ENCODE assay signal across 8 cellular contexts in the genomic region with DNA sequence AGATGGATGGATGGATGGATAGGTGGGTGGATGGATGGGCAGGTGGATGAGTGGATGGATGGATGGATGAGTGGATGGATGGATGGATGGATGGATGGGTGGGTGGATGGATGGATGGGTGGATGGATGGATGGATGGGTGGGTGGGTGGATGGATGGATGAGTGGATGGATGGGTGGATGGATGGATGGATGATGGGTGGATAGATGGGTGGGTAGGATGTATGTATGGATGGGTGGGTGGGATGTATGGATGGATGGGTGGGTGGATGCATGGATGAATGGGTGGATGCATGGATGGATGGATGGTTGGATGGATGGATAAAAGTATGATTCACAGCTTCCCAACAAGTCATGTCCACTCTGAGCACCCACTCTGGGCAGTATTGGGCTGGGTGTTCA. TPM values are rescaled to one million over a fixed set of nuclear protein-coding genes. Genes with fewer than 3 reads are reported as not detected.
"Had no signal": no experiment of that assay in that cellular context is flagged by ENCODE, and none has a peak within 500 bp of the region (broad histone marks: within the 10 kb centered on the region; RNA-seq: fewer than 3 reads in every experiment).

No MANE protein-coding gene starts in this region.

RNA-seq across cellular contexts. Expression of a gene that starts 5.2 kb away (rescaled TPM):
- total RNA-seq: activated B cell treated with CpG ODN at 0.5 μM for 24 hours; activated CD4-positive, alpha-beta T cell treated with anti-CD3 and anti-CD28 coated beads, Interleukin-2, amount 10 ng/mL, durations not matched to agents 24 days and 14 days; activated CD4-positive, alpha-beta T cell treated with anti-CD3 and anti-CD28 coated beads, Interleukin-2, amount 10 ng/mL, durations not matched to agents 7 days and 5 days; activated CD8-positive, alpha-beta memory T cell treated with anti-CD3 and anti-CD28 coated beads for 36 hours; activated CD8-positive, alpha-beta T cell treated with anti-CD3 and anti-CD28 coated beads, Interleukin-2, amount 10 ng/mL, durations not matched to agents 7 days and 5 days; T-helper 1 cell treated with Interleukin-12 subunit alpha and Interleukin-12 subunit beta and Interleukin-4 antibody, amounts not matched to agents 30 ng/mL and 1 ng/mL, for 36 hours; T-helper 17 cell; T-helper 2 cell treated with Interferon-gamma antibody and Interleukin-4, amounts not matched to agents 100 ng/mL and 5 ng/mL, for 36 hours had no signal

RNA-seq across cellular contexts. Expression of a gene that starts 29.7 kb away (rescaled TPM):
- total RNA-seq: activated B cell treated with CpG ODN at 0.5 μM for 24 hours; T-helper 1 cell treated with Interleukin-12 subunit alpha and Interleukin-12 subunit beta and Interleukin-4 antibody, amounts not matched to agents 30 ng/mL and 1 ng/mL, for 36 hours had no signal
